ENCODE assay signal across 14 cellular contexts in genomic region chr5:174737335-174737734, GRCh38. TPM values are rescaled to one million over a fixed set of nuclear protein-coding genes. Genes with fewer than 3 reads are reported as not detected.
"Had no signal": no experiment of that assay in that cellular context is flagged by ENCODE, and none has a peak within 500 bp of the region (broad histone marks: within the 10 kb centered on the region; RNA-seq: fewer than 3 reads in every experiment).

No MANE protein-coding gene starts in this region.

- H3K27ac ChIP-seq: brain microvascular endothelial cell, sigmoid colon, suprapubic skin had no signal

- H3K4me3 ChIP-seq: lung, sigmoid colon, suprapubic skin had no signal

- H3K9me3 ChIP-seq: sigmoid colon, suprapubic skin had no signal

- ATAC-seq: activated T-helper 17 cell treated with anti-CD3 and anti-CD28 coated beads, Interleukin-2, amount 50 U/mL, for 72 hours had no signal

- DNase-seq: activated CD4-positive, alpha-beta T cell treated with anti-CD3 and anti-CD28 coated beads, Interleukin-2, amount 50 U/mL, for 1 hour; activated naive CD4-positive, alpha-beta T cell treated with anti-CD3 and anti-CD28 coated beads, Interleukin-2, amount 10 ng/mL, durations not matched to agents 7 days and 5 days; activated T-cell treated with anti-CD3 and anti-CD28 coated beads for 4 hours; amniotic stem cell; brain microvascular endothelial cell; hypothalamus; sigmoid colon; stimulated activated CD4-positive, alpha-beta T cell treated with anti-CD3 and anti-CD28 coated beads, Interleukin-2, amount 100 ng/mL, for 48 hours; stimulated activated naive CD4-positive, alpha-beta T cell treated with Interleukin-2 at 50 U/mL for 16 hours; T-helper 2 cell had no signal

- H3K36me3 ChIP-seq: brain microvascular endothelial cell, sigmoid colon, suprapubic skin had no signal

RNA-seq across cellular contexts. Expression of gene MSX2, which starts 13.0 kb away (rescaled TPM):
- total RNA-seq: activated CD8-positive, alpha-beta memory T cell treated with anti-CD3 and anti-CD28 coated beads for 36 hours; activated T-helper 17 cell treated with anti-CD3 and anti-CD28 coated beads, Interleukin-2, amount 50 U/mL, for 72 hours had no signal
